35 cellular contexts compared by ENCODE assay signal in the genomic region with DNA sequence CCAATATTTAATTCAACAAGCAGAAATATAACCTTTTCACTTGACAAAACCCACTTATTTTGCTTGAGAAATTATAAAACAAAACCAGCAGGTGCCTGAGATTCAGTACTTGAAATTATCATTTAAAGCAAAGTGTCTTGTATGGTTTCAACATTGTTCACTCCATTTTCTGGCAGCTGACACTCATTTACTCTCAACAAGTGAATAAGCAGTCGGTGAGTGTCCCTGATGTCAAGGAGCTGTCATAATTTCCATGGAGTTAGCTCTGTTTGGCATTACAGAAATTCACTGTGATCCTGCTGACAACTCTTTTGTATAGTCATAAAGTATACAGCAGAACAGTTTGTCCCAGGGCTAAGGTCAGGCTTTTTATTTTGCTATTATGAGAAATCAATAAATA.
"Had no signal": no experiment of that assay in that cellular context is flagged by ENCODE, and none has a peak within 500 bp of the region (broad histone marks: within the 10 kb centered on the region; RNA-seq: fewer than 3 reads in every experiment).

No MANE protein-coding gene starts in this region.

- H3K9me3 ChIP-seq: MG63 had no signal

- H3K27ac ChIP-seq: brain microvascular endothelial cell, PC-9, RWPE1, VCaP had no signal

- ATAC-seq: activated naive CD8-positive, alpha-beta T cell treated with anti-CD3 and anti-CD28 coated beads, Interleukin-2, amount 50 U/mL, for 24 hours; activated T-cell treated with anti-CD3 and anti-CD28 coated beads, Interleukin-2, amount 50 U/mL, for 4 hours; Right ventricle myocardium inferior had no signal

- DNase-seq: activated B cell treated with CpG ODN at 0.5 μM for 24 hours; activated CD4-positive, alpha-beta memory T cell treated with anti-CD3 and anti-CD28 coated beads for 36 hours; activated CD4-positive, alpha-beta T cell treated with anti-CD3 and anti-CD28 coated beads for 4 hours; activated CD4-positive, alpha-beta T cell treated with anti-CD3 and anti-CD28 coated beads, Interleukin-2, amount 50 U/mL, for 1 hour; activated CD4-positive, CD25-positive, alpha-beta regulatory T cell treated with anti-CD3 and anti-CD28 coated beads, Interleukin-2, amount 50 U/mL, for 72 hours; activated CD8-positive, alpha-beta memory T cell treated with anti-CD3 and anti-CD28 coated beads, Interleukin-2, amount 50 U/mL, for 4 hours; activated gamma-delta T cell treated with Interleukin-2 at 50 U/mL for 16 hours; activated naive CD4-positive, alpha-beta T cell treated with anti-CD3 and anti-CD28 coated beads, Interleukin-2, amount 10 ng/mL, durations not matched to agents 7 days and 5 days; activated naive CD8-positive, alpha-beta T cell treated with anti-CD3 and anti-CD28 coated beads, Interleukin-2, amount 50 U/mL, for 24 hours; activated T-cell treated with anti-CD3 and anti-CD28 coated beads for 4 hours; activated T-cell treated with anti-CD3 and anti-CD28 coated beads, Interleukin-2, amount 50 U/mL, for 4 hours; anterior cingulate cortex; brain microvascular endothelial cell; central memory CD4-positive, alpha-beta T cell; Kasumi-1; KG1; MG63; NCI-H1048; NCI-H1436; NCI-H187; NCI-H2081 treated with DMSO at 0.1 percent for 48 hours; NCI-H345; NCI-H510A; NCI-H526; NCI-H82; NK-92 treated with Interleukin-12 subunit alpha and Interleukin-12 subunit beta, amount 100 ng/mL, for 24 hours; PC-9; SIG-M5; SW 1271; T-helper 1 cell; T-helper 2 cell; T-helper 9 cell had no signal

- H3K4me3 ChIP-seq: MG63, PC-9 had no signal

- H3K36me3 ChIP-seq: brain microvascular endothelial cell, MG63 had no signal

- H3K27me3 ChIP-seq: brain microvascular endothelial cell, MG63 had no signal
